ENCODE assay signal across 1 cellular context in genomic region chr6:67880939-67881705, GRCh38.
TF ChIP-seq lines count a peak whose summit lies in the region.

No MANE protein-coding gene starts in this region.

TF ChIP-seq in K562, 482 proteins besides CTCF, POLR2A, EP300 and RAD21 (continued from another document and continues in another):
- TF ChIP-seq, protein P1, sequence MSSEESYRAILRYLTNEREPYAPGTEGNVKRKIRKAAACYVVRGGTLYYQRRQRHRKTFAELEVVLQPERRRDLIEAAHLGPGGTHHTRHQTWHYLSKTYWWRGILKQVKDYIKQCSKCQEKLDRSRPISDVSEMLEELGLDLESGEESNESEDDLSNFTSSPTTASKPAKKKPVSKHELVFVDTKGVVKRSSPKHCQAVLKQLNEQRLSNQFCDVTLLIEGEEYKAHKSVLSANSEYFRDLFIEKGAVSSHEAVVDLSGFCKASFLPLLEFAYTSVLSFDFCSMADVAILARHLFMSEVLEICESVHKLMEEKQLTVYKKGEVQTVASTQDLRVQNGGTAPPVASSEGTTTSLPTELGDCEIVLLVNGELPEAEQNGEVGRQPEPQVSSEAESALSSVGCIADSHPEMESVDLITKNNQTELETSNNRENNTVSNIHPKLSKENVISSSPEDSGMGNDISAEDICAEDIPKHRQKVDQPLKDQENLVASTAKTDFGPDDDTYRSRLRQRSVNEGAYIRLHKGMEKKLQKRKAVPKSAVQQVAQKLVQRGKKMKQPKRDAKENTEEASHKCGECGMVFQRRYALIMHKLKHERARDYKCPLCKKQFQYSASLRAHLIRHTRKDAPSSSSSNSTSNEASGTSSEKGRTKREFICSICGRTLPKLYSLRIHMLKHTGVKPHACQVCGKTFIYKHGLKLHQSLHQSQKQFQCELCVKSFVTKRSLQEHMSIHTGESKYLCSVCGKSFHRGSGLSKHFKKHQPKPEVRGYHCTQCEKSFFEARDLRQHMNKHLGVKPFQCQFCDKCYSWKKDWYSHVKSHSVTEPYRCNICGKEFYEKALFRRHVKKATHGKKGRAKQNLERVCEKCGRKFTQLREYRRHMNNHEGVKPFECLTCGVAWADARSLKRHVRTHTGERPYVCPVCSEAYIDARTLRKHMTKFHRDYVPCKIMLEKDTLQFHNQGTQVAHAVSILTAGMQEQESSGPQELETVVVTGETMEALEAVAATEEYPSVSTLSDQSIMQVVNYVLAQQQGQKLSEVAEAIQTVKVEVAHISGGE (CRISPR knock-in tag; IDR thresholded peaks at IDR 0.05) = peak in 1 of 3 experiments; percentile 20; a peak in 1 of 6 replicates
- TF ChIP-seq DACH1 (IDR thresholded peaks at IDR 0.05; ENCODE audit: partially characterized antibody) (no peak), CAMTA2 (CRISPR knock-in tag; conservative IDR thresholded peaks at IDR 0.05) (peak; percentile 78; the same call in 1 of the 2 replicates), ZMIZ1 (IDR thresholded peaks at IDR 0.05; ENCODE audit: low read depth in 2 of 2, low read length in 2 of 2) (peak in 1 of 2 experiments; percentile 62; a peak in 1 of 4 replicates), SUPT5H (IDR thresholded peaks at IDR 0.05) (peak; percentile 84), CHD4 (IDR thresholded peaks at IDR 0.05; ENCODE audit: insufficient read depth, insufficient replicate concordance, low read depth, low read length, poor library complexity, severe bottlenecking) (no peak), NONO (IDR thresholded peaks at IDR 0.05; ENCODE audit: low read depth in 2 of 2, low read length in 1 of 2) (no peak), ELF4 (CRISPR knock-in tag; IDR thresholded peaks at IDR 0.05) (peak; percentile 91), RNF219 (CRISPR knock-in tag; IDR thresholded peaks at IDR 0.05) (0 out of 2 replicates have a peak, but pooled peaks have one; percentile 15), PYGO2 (tag; IDR thresholded peaks at IDR 0.05) (0 out of 2 replicates have a peak, but pooled peaks have one; percentile 19), FOXK2 (conservative IDR thresholded peaks at IDR 0.05 in 1 of 2, IDR thresholded peaks at IDR 0.05 in 1 of 2; ENCODE audit: low read depth in 2 of 2) (peak; percentile 47 to 53; a peak in 3 of 4 replicates), ZNF511 (CRISPR knock-in tag; IDR thresholded peaks at IDR 0.05) (no peak), TAL1 (IDR thresholded peaks at IDR 0.05) (no peak; the same call in 1 of the 2 replicates), MEF2D (tag; conservative IDR thresholded peaks at IDR 0.05; ENCODE audit: low read depth) (peak; percentile 71; the same call in 1 of the 2 replicates), STAG1 (CRISPR knock-in tag; IDR thresholded peaks at IDR 0.05; ENCODE audit: borderline replicate concordance) (no peak), TOE1 (IDR thresholded peaks at IDR 0.05; ENCODE audit: borderline replicate concordance) (peak; percentile 80), TOE1 (CRISPR knock-in tag; IDR thresholded peaks at IDR 0.05; ENCODE audit: borderline replicate concordance, low read depth) (no peak), ATF1 (CRISPR knock-in tag; IDR thresholded peaks at IDR 0.05) (no peak), ATF1 (tag; IDR thresholded peaks at IDR 0.05) (peak; percentile 58), ZEB2 (IDR thresholded peaks at IDR 0.05) (0 out of 2 replicates have a peak, but pooled peaks have one; percentile 24), HLTF (IDR thresholded peaks at IDR 0.05) (no peak; the same call in 1 of the 2 replicates), E2F8 (IDR thresholded peaks at IDR 0.05; ENCODE audit: low read depth, partially characterized antibody) (peak; percentile 72), GABPB1 (CRISPR knock-in tag; IDR thresholded peaks at IDR 0.05) (peak; percentile 37; the same call in 1 of the 2 replicates), ZNF512 (tag; IDR thresholded peaks at IDR 0.05) (no peak)
- TF ChIP-seq, protein P2, sequence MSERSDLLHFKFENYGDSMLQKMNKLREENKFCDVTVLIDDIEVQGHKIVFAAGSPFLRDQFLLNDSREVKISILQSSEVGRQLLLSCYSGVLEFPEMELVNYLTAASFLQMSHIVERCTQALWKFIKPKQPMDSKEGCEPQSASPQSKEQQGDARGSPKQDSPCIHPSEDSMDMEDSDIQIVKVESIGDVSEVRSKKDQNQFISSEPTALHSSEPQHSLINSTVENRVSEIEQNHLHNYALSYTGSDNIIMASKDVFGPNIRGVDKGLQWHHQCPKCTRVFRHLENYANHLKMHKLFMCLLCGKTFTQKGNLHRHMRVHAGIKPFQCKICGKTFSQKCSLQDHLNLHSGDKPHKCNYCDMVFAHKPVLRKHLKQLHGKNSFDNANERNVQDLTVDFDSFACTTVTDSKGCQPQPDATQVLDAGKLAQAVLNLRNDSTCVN (CRISPR knock-in tag; IDR thresholded peaks at IDR 0.05) = peak; percentile 90
- TF ChIP-seq, protein P3, sequence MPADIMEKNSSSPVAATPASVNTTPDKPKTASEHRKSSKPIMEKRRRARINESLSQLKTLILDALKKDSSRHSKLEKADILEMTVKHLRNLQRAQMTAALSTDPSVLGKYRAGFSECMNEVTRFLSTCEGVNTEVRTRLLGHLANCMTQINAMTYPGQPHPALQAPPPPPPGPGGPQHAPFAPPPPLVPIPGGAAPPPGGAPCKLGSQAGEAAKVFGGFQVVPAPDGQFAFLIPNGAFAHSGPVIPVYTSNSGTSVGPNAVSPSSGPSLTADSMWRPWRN (IDR thresholded peaks at IDR 0.05; ENCODE audit: low read depth) = no peak
- TF ChIP-seq, protein P4, sequence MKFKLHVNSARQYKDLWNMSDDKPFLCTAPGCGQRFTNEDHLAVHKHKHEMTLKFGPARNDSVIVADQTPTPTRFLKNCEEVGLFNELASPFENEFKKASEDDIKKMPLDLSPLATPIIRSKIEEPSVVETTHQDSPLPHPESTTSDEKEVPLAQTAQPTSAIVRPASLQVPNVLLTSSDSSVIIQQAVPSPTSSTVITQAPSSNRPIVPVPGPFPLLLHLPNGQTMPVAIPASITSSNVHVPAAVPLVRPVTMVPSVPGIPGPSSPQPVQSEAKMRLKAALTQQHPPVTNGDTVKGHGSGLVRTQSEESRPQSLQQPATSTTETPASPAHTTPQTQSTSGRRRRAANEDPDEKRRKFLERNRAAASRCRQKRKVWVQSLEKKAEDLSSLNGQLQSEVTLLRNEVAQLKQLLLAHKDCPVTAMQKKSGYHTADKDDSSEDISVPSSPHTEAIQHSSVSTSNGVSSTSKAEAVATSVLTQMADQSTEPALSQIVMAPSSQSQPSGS (CRISPR knock-in tag; IDR thresholded peaks at IDR 0.05) = no peak
- TF ChIP-seq, protein P5, sequence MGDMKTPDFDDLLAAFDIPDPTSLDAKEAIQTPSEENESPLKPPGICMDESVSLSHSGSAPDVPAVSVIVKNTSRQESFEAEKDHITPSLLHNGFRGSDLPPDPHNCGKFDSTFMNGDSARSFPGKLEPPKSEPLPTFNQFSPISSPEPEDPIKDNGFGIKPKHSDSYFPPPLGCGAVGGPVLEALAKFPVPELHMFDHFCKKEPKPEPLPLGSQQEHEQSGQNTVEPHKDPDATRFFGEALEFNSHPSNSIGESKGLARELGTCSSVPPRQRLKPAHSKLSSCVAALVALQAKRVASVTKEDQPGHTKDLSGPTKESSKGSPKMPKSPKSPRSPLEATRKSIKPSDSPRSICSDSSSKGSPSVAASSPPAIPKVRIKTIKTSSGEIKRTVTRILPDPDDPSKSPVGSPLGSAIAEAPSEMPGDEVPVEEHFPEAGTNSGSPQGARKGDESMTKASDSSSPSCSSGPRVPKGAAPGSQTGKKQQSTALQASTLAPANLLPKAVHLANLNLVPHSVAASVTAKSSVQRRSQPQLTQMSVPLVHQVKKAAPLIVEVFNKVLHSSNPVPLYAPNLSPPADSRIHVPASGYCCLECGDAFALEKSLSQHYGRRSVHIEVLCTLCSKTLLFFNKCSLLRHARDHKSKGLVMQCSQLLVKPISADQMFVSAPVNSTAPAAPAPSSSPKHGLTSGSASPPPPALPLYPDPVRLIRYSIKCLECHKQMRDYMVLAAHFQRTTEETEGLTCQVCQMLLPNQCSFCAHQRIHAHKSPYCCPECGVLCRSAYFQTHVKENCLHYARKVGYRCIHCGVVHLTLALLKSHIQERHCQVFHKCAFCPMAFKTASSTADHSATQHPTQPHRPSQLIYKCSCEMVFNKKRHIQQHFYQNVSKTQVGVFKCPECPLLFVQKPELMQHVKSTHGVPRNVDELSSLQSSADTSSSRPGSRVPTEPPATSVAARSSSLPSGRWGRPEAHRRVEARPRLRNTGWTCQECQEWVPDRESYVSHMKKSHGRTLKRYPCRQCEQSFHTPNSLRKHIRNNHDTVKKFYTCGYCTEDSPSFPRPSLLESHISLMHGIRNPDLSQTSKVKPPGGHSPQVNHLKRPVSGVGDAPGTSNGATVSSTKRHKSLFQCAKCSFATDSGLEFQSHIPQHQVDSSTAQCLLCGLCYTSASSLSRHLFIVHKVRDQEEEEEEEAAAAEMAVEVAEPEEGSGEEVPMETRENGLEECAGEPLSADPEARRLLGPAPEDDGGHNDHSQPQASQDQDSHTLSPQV (IDR thresholded peaks at IDR 0.05) = peak; percentile 90
